Comparison of ENCODE assay signal across 8 cellular contexts in genomic region chr14:22882529-22883190, GRCh38.
A peak's percentile ranks its signal among the peaks of the same experiment; 100 is the strongest.
DNase-seq lines count a peak whose midpoint lies in the region; ATAC-seq and TF ChIP-seq lines count a peak whose summit lies in the region.

No MANE protein-coding gene starts in this region.

- H3K27ac ChIP-seq in DOHH2 (ENCODE audit: low read depth, low read length), result no peak overlapping the region

- H4K20me1 ChIP-seq in DOHH2 (ENCODE audit: control insufficient read depth, insufficient read depth, low read depth, low read length), result no peaks in the 10 kb centered on the region

- ATAC-seq in GM18870 (IDR thresholded peaks at IDR 0.05; ENCODE audit: unreplicated experiment), result no peak

- H3F3A ChIP-seq in DOHH2 (ENCODE audit: control insufficient read depth, insufficient read depth), result peaks cover 26% of the 10 kb centered on the region

- no peak for TF ChIP-seq CTCF in DOHH2 (IDR thresholded peaks at IDR 0.05; ENCODE audit: low read depth, low read length, poor library complexity, severe bottlenecking)

- H3K9me2 ChIP-seq in DOHH2 (replicated peaks; ENCODE audit: control insufficient read depth, low read length), result no peaks in the 10 kb centered on the region

- peaks cover 10% of the 10 kb centered on the region for H3K36me3 ChIP-seq in DOHH2 (ENCODE audit: control insufficient read depth, low read length)

- H3K4me1 ChIP-seq in DOHH2 (ENCODE audit: control insufficient read depth, low read length), result peaks cover 60% of the 10 kb centered on the region

- H3K4me3 ChIP-seq in DOHH2 (ENCODE audit: low read length), result no peak overlapping the region

- peak; percentile 84 for DNase-seq in NCI-H1694 (lab: John Stamatoyannopoulos, UW)
- peak; percentile 58 for DNase-seq in activated naive CD4-positive, alpha-beta T cell treated with anti-CD3 and anti-CD28 coated beads, Interleukin-2, amount 50 U/mL, for 16 hours
- DNase-seq in islet precursor cell, result peak; percentile 88
- DNase-seq in stromal cell of bone marrow (ENCODE audit: low read depth), result peak; percentile 7
- no peak for DNase-seq in foreskin melanocyte
- no peak for DNase-seq in SW480 (ENCODE audit: low spot score)

- no peaks in the 10 kb centered on the region for H3K79me2 ChIP-seq in DOHH2 (ENCODE audit: control insufficient read depth, low read length)

- H3K9me3 ChIP-seq in DOHH2 (ENCODE audit: control insufficient read depth, insufficient read depth, low read length), result no peaks in the 10 kb centered on the region

- H3K4me2 ChIP-seq in DOHH2 (ENCODE audit: low read length), result peak overlapping the region; percentile 27

- H3K27me3 ChIP-seq in DOHH2 (ENCODE audit: control insufficient read depth, low read length), result no peaks in the 10 kb centered on the region

Comparison
In these comparisons a context has a peak if more than half of its experiments do, and no peak if none do; other contexts are left out.
1. DNase-seq: peak in NCI-H1694 (single experiment), activated naive CD4-positive, alpha-beta T cell treated with anti-CD3 and anti-CD28 coated beads, Interleukin-2, amount 50 U/mL, for 16 hours (single experiment), islet precursor cell (single experiment) and stromal cell of bone marrow (single experiment); none in foreskin melanocyte (single experiment) and SW480 (single experiment).